Comparison of ENCODE assay signal across 2 cellular contexts in the genomic region with DNA sequence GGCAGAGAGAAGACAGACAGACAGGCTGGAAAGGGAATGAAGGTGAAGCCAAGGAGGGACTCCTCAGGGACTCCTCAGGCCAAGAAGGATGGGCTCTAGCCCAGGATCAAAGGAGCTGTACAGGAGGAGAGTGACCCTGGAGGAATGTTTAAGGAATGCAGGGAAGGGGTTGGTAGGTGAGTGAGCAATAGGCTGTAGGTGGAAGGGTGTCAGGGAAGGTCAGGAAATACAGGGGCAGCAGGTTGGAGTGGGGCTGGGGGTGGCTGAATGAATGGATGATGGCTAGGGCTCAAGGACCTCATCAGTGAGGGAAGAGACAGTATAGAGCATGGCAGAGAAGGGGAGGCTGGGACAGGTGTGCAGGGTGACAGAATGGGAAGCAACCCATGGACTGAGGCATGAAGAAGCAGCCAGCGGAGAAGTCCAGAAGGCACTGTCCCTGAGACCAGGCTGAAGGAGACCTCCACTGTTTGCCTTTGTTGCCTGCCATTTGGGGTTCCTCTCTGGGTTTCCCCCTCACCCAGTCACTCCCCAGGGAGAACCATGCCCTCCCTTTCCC.
TF ChIP-seq lines count a peak whose summit lies in the region.

No MANE protein-coding gene starts in this region.

TF ChIP-seq in IMR-90, 13 proteins besides CTCF, POLR2A, EP300 and RAD21:
- TF ChIP-seq MAFK (IDR thresholded peaks at IDR 0.05; ENCODE audit: low read depth, low read length) (no peak), BHLHE40 (IDR thresholded peaks at IDR 0.05; ENCODE audit: low read depth, low read length) (no peak), RFX5 (IDR thresholded peaks at IDR 0.05; ENCODE audit: low read depth, low read length) (no peak), SMC3 (IDR thresholded peaks at IDR 0.05; ENCODE audit: low read depth, low read length) (no peak), MXI1 (IDR thresholded peaks at IDR 0.05; ENCODE audit: borderline replicate concordance, low read depth, low read length) (no peak), CHD1 (IDR thresholded peaks at IDR 0.05; ENCODE audit: low read depth, low read length) (no peak), MAZ (IDR thresholded peaks at IDR 0.05; ENCODE audit: borderline replicate concordance, low read depth, low read length) (no peak), FOS (IDR thresholded peaks at IDR 0.05; ENCODE audit: low read depth, low read length) (no peak)
- TF ChIP-seq, protein P1, sequence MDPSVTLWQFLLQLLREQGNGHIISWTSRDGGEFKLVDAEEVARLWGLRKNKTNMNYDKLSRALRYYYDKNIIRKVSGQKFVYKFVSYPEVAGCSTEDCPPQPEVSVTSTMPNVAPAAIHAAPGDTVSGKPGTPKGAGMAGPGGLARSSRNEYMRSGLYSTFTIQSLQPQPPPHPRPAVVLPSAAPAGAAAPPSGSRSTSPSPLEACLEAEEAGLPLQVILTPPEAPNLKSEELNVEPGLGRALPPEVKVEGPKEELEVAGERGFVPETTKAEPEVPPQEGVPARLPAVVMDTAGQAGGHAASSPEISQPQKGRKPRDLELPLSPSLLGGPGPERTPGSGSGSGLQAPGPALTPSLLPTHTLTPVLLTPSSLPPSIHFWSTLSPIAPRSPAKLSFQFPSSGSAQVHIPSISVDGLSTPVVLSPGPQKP (IDR thresholded peaks at IDR 0.05; ENCODE audit: borderline replicate concordance, low read depth, low read length): no peak
- TF ChIP-seq, protein P2, sequence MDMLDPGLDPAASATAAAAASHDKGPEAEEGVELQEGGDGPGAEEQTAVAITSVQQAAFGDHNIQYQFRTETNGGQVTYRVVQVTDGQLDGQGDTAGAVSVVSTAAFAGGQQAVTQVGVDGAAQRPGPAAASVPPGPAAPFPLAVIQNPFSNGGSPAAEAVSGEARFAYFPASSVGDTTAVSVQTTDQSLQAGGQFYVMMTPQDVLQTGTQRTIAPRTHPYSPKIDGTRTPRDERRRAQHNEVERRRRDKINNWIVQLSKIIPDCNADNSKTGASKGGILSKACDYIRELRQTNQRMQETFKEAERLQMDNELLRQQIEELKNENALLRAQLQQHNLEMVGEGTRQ (IDR thresholded peaks at IDR 0.05; ENCODE audit: low read depth, low read length): no peak
TF ChIP-seq in IMR-90: peak in this region for 0.

TF ChIP-seq in neural cell, 6 proteins besides CTCF, POLR2A, EP300 and RAD21:
- TF ChIP-seq TAF1 (IDR thresholded peaks at IDR 0.05; ENCODE audit: low read depth): no peak
- no peak for TF ChIP-seq MXI1 (conservative IDR thresholded peaks at IDR 0.05; ENCODE audit: poor library complexity, severe bottlenecking)
- TF ChIP-seq EZH2 (IDR thresholded peaks at IDR 0.05; ENCODE audit: borderline replicate concordance, insufficient read depth, low read length, poor library complexity, severe bottlenecking): no peak
- no peak for TF ChIP-seq POLR2AphosphoS5 (IDR thresholded peaks at IDR 0.05)
